In the genomic region with DNA sequence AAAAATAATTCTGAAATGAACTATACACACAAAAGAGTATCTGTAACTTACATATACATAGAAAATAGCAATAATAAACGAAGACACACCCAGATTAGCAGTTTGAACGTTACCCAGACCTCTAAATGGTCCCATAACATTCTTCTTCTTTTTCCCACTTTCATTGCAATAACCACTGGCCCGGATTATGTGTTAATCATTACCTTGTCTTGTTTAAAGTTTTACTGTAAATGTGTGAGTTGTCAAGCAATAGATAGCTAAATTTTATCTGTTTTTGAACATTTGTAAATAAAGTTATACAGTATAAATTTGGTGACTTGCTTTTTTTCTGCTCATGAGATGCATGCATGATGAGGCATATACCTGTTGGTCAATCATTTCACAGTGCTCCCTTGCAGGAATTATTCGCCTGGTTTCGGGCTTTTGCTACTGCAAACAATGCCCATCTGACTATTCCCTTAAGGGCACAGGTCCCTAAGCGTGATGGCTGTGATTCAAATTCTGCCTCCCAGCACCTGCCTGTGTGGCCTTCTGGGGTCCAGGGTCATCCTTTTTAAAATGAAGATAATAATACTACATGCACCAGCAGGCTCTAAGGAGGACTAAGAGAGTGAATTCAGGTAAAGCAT, we compare ENCODE assay signal across 16 cellular contexts.
A peak's percentile ranks its signal among the peaks of the same experiment; 100 is the strongest.
DNase-seq lines count a peak whose midpoint lies in the region; ATAC-seq, FAIRE-seq and TF ChIP-seq lines count a peak whose summit lies in the region.
"Had no signal": no experiment of that assay in that cellular context is flagged by ENCODE, and none has a peak within 500 bp of the region (broad histone marks: within the 10 kb centered on the region; RNA-seq: fewer than 3 reads in every experiment).

No MANE protein-coding gene starts in this region.

- H3K9me3 Mint-ChIP-seq in T-helper 2 cell treated with Interferon-gamma antibody and Interleukin-4, amounts not matched to agents 5 μg/mL and 100 μg/mL, for 36 hours: peaks cover 9% of the 10 kb centered on the region
- H3K9me3 Mint-ChIP-seq in natural killer cell: peaks cover 3 to 5% of the 10 kb centered on the region in 2 donors
- peaks cover 0 to 1% (median 0%) of the 10 kb centered on the region in 6 donors for H3K9me3 Mint-ChIP-seq in immature natural killer cell

- no peak overlapping the region for H3K4me3 Mint-ChIP-seq in T-helper 2 cell treated with Interferon-gamma antibody and Interleukin-4, amounts not matched to agents 5 μg/mL and 100 μg/mL, for 36 hours
- H3K4me3 Mint-ChIP-seq in natural killer cell: no peak overlapping the region
- no peak overlapping the region for H3K4me3 Mint-ChIP-seq in immature natural killer cell
- H3K4me3 Mint-ChIP-seq: H9 had no signal

- no peak for TF ChIP-seq CTCF in natural killer cell (IDR thresholded peaks at IDR 0.05)

- peak overlapping the region; percentile 35 for H3K27ac Mint-ChIP-seq in T-helper 2 cell treated with Interferon-gamma antibody and Interleukin-4, amounts not matched to agents 5 μg/mL and 100 μg/mL, for 36 hours
- H3K27ac Mint-ChIP-seq in natural killer cell (peak overlapping the region; percentile 31 to 67), immature natural killer cell (peak overlapping the region in 2 of 6 donors; percentile 35 to 42)
- H3K27ac Mint-ChIP-seq: H9 had no signal

- peaks cover 3% of the 10 kb centered on the region for H3K36me3 Mint-ChIP-seq in T-helper 2 cell treated with Interferon-gamma antibody and Interleukin-4, amounts not matched to agents 5 μg/mL and 100 μg/mL, for 36 hours (ENCODE audit: low read depth)
- H3K36me3 Mint-ChIP-seq in natural killer cell (no peaks in the 10 kb centered on the region), immature natural killer cell (no peaks in the 10 kb centered on the region)

- peaks cover 4% of the 10 kb centered on the region for H3K4me1 Mint-ChIP-seq in T-helper 2 cell treated with Interferon-gamma antibody and Interleukin-4, amounts not matched to agents 5 μg/mL and 100 μg/mL, for 36 hours (ENCODE audit: low read depth)
- H3K4me1 Mint-ChIP-seq in natural killer cell (no peaks in the 10 kb centered on the region), immature natural killer cell (no peaks in the 10 kb centered on the region)

- no peak for ATAC-seq in natural killer cell
- ATAC-seq: GM12878 had no signal

- DNase-seq in T-helper 2 cell treated with Interferon-gamma antibody and Interleukin-4, amounts not matched to agents 5 μg/mL and 100 μg/mL, for 36 hours (ENCODE audit: low spot score): no peak
- no peak for DNase-seq in T-helper 2 cell
- no peak for DNase-seq in natural killer cell
- DNase-seq in immature natural killer cell: no peak
- no peak for DNase-seq in NOMO-1 treated with DMSO at 0.1 percent for 48 hours (lab: John Stamatoyannopoulos, UW; ENCODE audit: unreplicated experiment)
- no peak for DNase-seq in stimulated activated CD4-positive, alpha-beta T cell treated with anti-CD3 and anti-CD28 coated beads, Interleukin-4, amount 100 ng/mL, for 4 hours
- DNase-seq in NCI-H1694 (lab: John Stamatoyannopoulos, UW): no peak
- DNase-seq: H9, Karpas-422, MM.1S, NCI-H1105, NCI-H187, NCI-H446, PC-9 had no signal

- H3K27me3 Mint-ChIP-seq in T-helper 2 cell treated with Interferon-gamma antibody and Interleukin-4, amounts not matched to agents 5 μg/mL and 100 μg/mL, for 36 hours (ENCODE audit: low read depth): peaks cover 3% of the 10 kb centered on the region
- H3K27me3 Mint-ChIP-seq in natural killer cell (ENCODE audit: low read depth in 2 of 2) (peaks cover 0 to 8% of the 10 kb centered on the region in 2 donors), immature natural killer cell (ENCODE audit: low read depth in 3 of 3) (peaks cover 3 to 17% (median 4%) of the 10 kb centered on the region in 3 donors)

- intact Hi-C loops in natural killer cell (cut with micrococcal nuclease): no loop called here

- FAIRE-seq in islet of Langerhans (lab: Jason Lieb, UNC): peak; percentile 97
